16 cellular contexts compared by ENCODE assay signal in genomic region chr11:67281552-67282150, GRCh38. TPM values are rescaled to one million over a fixed set of nuclear protein-coding genes. Genes with fewer than 3 reads are reported as not detected.
DNase-seq lines count a peak whose midpoint lies in the region; ATAC-seq and TF ChIP-seq lines count a peak whose summit lies in the region.
"Had no signal": no experiment of that assay in that cellular context is flagged by ENCODE, and none has a peak within 500 bp of the region (broad histone marks: within the 10 kb centered on the region; RNA-seq: fewer than 3 reads in every experiment).

No MANE protein-coding gene starts in this region.

- DNase-seq in activated CD4-positive, alpha-beta T cell treated with anti-CD3 and anti-CD28 coated beads for 36 hours: peak; percentile 4
- no peak for DNase-seq in activated CD4-positive, alpha-beta T cell treated with anti-CD3 and anti-CD28 coated beads for 48 hours
- peak; percentile 35 for DNase-seq in CD14-positive monocyte (ENCODE audit: low spot score)
- no peak for DNase-seq in activated CD8-positive, alpha-beta T cell treated with anti-CD3 and anti-CD28 coated beads, Interleukin-2, amount 10 ng/mL, durations not matched to agents 7 days and 5 days
- DNase-seq in neuronal stem cell (ENCODE audit: low spot score): no peak
- no peak for DNase-seq in HPDE6-E6E7 (ENCODE audit: extremely low spot score)
- DNase-seq in brain microvascular endothelial cell: no peak
- DNase-seq in hypothalamus (lab: John Stamatoyannopoulos, UW): no peak
- DNase-seq: activated CD4-positive, alpha-beta T cell treated with anti-CD3 and anti-CD28 coated beads, Interleukin-2, amount 50 U/mL, for 48 hours; effector CD8-positive, alpha-beta T cell; NCI-H446 treated with DMSO at 0.1 percent for 48 hours had no signal

- H2BK120ac ChIP-seq in neuronal stem cell (ENCODE audit: low read depth, low read length): no peak overlapping the region

- H2BK5ac ChIP-seq in neuronal stem cell (ENCODE audit: low read length): no peak overlapping the region

- H3K4me2 ChIP-seq in neuronal stem cell (ENCODE audit: insufficient read depth, low read length, poor library complexity, severe bottlenecking): no peak overlapping the region

- H3K36me3 Mint-ChIP-seq in activated CD4-positive, alpha-beta T cell treated with anti-CD3 and anti-CD28 coated beads for 36 hours (ENCODE audit: low read depth): peaks cover 53% of the 10 kb centered on the region
- peaks cover 67 to 91% of the 10 kb centered on the region in 2 donors for H3K36me3 Mint-ChIP-seq in CD14-positive monocyte
- H3K36me3 Mint-ChIP-seq in activated CD8-positive, alpha-beta T cell treated with anti-CD3 and anti-CD28 coated beads, Interleukin-2, amount 10 ng/mL, durations not matched to agents 7 days and 5 days (ENCODE audit: low read depth): peaks cover 88% of the 10 kb centered on the region

- no peak overlapping the region for H3K14ac ChIP-seq in neuronal stem cell (ENCODE audit: low read length)

- H3K27ac ChIP-seq in neuronal stem cell (replicated peaks; ENCODE audit: low read length) (no peak overlapping the region), brain microvascular endothelial cell (no peak overlapping the region)
- H3K27ac ChIP-seq: 22Rv1, C4-2B had no signal

- H3K4me3 Mint-ChIP-seq in activated CD4-positive, alpha-beta T cell treated with anti-CD3 and anti-CD28 coated beads for 36 hours: no peak overlapping the region
- H3K4me3 Mint-ChIP-seq in CD14-positive monocyte: peak overlapping the region in 1 of 2 donors; percentile 50
- no peak overlapping the region for H3K4me3 Mint-ChIP-seq in activated CD8-positive, alpha-beta T cell treated with anti-CD3 and anti-CD28 coated beads, Interleukin-2, amount 10 ng/mL, durations not matched to agents 7 days and 5 days

- no peaks in the 10 kb centered on the region for H3K9me3 Mint-ChIP-seq in activated CD4-positive, alpha-beta T cell treated with anti-CD3 and anti-CD28 coated beads for 36 hours (ENCODE audit: low read depth)
- H3K9me3 Mint-ChIP-seq in CD14-positive monocyte: peaks cover 0 to 2% (median under 1%) of the 10 kb centered on the region in 7 donors
- no peaks in the 10 kb centered on the region for H3K9me3 Mint-ChIP-seq in activated CD8-positive, alpha-beta T cell treated with anti-CD3 and anti-CD28 coated beads, Interleukin-2, amount 10 ng/mL, durations not matched to agents 7 days and 5 days (ENCODE audit: insufficient read depth)

- H3K4me3 ChIP-seq in neuronal stem cell (ENCODE audit: low read length in 2 of 2) (no peak overlapping the region), brain microvascular endothelial cell (ENCODE audit: low read depth, low read length) (no peak overlapping the region)
- H3K4me3 ChIP-seq: breast epithelium, thoracic aorta had no signal

- CTCF ChIA-PET in activated CD4-positive, alpha-beta T cell treated with anti-CD3 and anti-CD28 coated beads for 36 hours (lab: Charles Lee): interaction anchor here (0.6 kb wide), 1 partner anchor 10 kb away, joined by 3 read pairs; no protein-coding TSS in a partner anchor
- CTCF ChIA-PET in activated CD8-positive, alpha-beta T cell treated with anti-CD3 and anti-CD28 coated beads, Interleukin-2, amount 10 ng/mL, durations not matched to agents 7 days and 5 days (lab: Charles Lee): no interaction called here

- H2AK5ac ChIP-seq in neuronal stem cell (ENCODE audit: low read depth, low read length): no peak overlapping the region

- peaks cover 57 to 81% of the 10 kb centered on the region in 2 donors for H3K36me3 ChIP-seq in neuronal stem cell (replicated peaks in 1 of 2; ENCODE audit: control insufficient read depth in 2 of 2, insufficient read depth in 2 of 2, low read length in 2 of 2)
- H3K36me3 ChIP-seq in brain microvascular endothelial cell (replicated peaks): peaks cover 67% of the 10 kb centered on the region

- H3K79me1 ChIP-seq in neuronal stem cell (ENCODE audit: low read depth, low read length): peaks cover 14% of the 10 kb centered on the region

- no peaks in the 10 kb centered on the region for H3K9me3 ChIP-seq in neuronal stem cell (replicated peaks in 1 of 2; ENCODE audit: control insufficient read depth in 2 of 2, insufficient read depth in 1 of 2, low read depth in 1 of 2, low read length in 2 of 2)
- H3K9me3 ChIP-seq: breast epithelium, thoracic aorta had no signal

- WGBS in neuronal stem cell (ENCODE audit: extremely low coverage in 2 of 2, insufficient read length in 2 of 2, insufficient replicate concordance in 1 of 2), 2 donors: no CpG with 5 or more reads among the region's 27 CpGs

- no peak for ATAC-seq in activated CD4-positive, alpha-beta T cell treated with anti-CD3 and anti-CD28 coated beads for 36 hours
- ATAC-seq in activated CD8-positive, alpha-beta T cell treated with anti-CD3 and anti-CD28 coated beads, Interleukin-2, amount 10 ng/mL, durations not matched to agents 7 days and 5 days: no peak
- ATAC-seq: left lobe of liver had no signal

- in situ Hi-C loops in brain microvascular endothelial cell (cut with HindIII; ENCODE audit: low pct_ligation_motif_present, low sequenced_read_pairs): no loop called here

- H2BK15ac ChIP-seq in neuronal stem cell (ENCODE audit: low read length): no peak overlapping the region

- peaks cover 42% of the 10 kb centered on the region for H3K4me1 Mint-ChIP-seq in activated CD4-positive, alpha-beta T cell treated with anti-CD3 and anti-CD28 coated beads for 36 hours
- H3K4me1 Mint-ChIP-seq in CD14-positive monocyte: peaks cover 93% of the 10 kb centered on the region
- H3K4me1 Mint-ChIP-seq in activated CD8-positive, alpha-beta T cell treated with anti-CD3 and anti-CD28 coated beads, Interleukin-2, amount 10 ng/mL, durations not matched to agents 7 days and 5 days (ENCODE audit: low read depth): peaks cover 74% of the 10 kb centered on the region

- H3K27me3 Mint-ChIP-seq in activated CD4-positive, alpha-beta T cell treated with anti-CD3 and anti-CD28 coated beads for 36 hours: no peaks in the 10 kb centered on the region
- H3K27me3 Mint-ChIP-seq in CD14-positive monocyte (ENCODE audit: low read depth in 3 of 3): peaks cover 0 to 5% (median 4%) of the 10 kb centered on the region in 3 donors
- no peaks in the 10 kb centered on the region for H3K27me3 Mint-ChIP-seq in activated CD8-positive, alpha-beta T cell treated with anti-CD3 and anti-CD28 coated beads, Interleukin-2, amount 10 ng/mL, durations not matched to agents 7 days and 5 days (ENCODE audit: low read depth)

- H3K27ac Mint-ChIP-seq in activated CD4-positive, alpha-beta T cell treated with anti-CD3 and anti-CD28 coated beads for 36 hours: no peak overlapping the region
- H3K27ac Mint-ChIP-seq in CD14-positive monocyte: peak overlapping the region; percentile 87 to 95 (median 93)
- peak overlapping the region; percentile 39 for H3K27ac Mint-ChIP-seq in activated CD8-positive, alpha-beta T cell treated with anti-CD3 and anti-CD28 coated beads, Interleukin-2, amount 10 ng/mL, durations not matched to agents 7 days and 5 days

- peaks cover 4 to 10% of the 10 kb centered on the region in 2 donors for H3K4me1 ChIP-seq in neuronal stem cell (ENCODE audit: control insufficient read depth in 2 of 2, insufficient read depth in 1 of 2, low read depth in 1 of 2, low read length in 2 of 2)

- intact Hi-C loops in activated CD4-positive, alpha-beta T cell treated with anti-CD3 and anti-CD28 coated beads for 36 hours (cut with DNase I, micrococcal nuclease): no loop called here
- intact Hi-C loops in CD14-positive monocyte (cut with micrococcal nuclease): no loop called here

- no peak overlapping the region for H3K4ac ChIP-seq in neuronal stem cell (ENCODE audit: low read length)

- peak overlapping the region; percentile 55 for H3K23ac ChIP-seq in neuronal stem cell (ENCODE audit: low read depth, low read length, poor library complexity)

- TF ChIP-seq CTCF in CD14-positive monocyte (IDR thresholded peaks at IDR 0.05) (no peak), brain microvascular endothelial cell (IDR thresholded peaks at IDR 0.05; ENCODE audit: low read depth, low read length, missing control alignments) (no peak)

- H4K8ac ChIP-seq in neuronal stem cell (ENCODE audit: low read depth, low read length): no peak overlapping the region

- POLR2A ChIA-PET in activated CD4-positive, alpha-beta T cell treated with anti-CD3 and anti-CD28 coated beads for 36 hours (lab: Charles Lee): no interaction called here
- POLR2A ChIA-PET in activated CD8-positive, alpha-beta T cell treated with anti-CD3 and anti-CD28 coated beads, Interleukin-2, amount 10 ng/mL, durations not matched to agents 7 days and 5 days (lab: Charles Lee): no interaction called here

- no peak overlapping the region for H3K18ac ChIP-seq in neuronal stem cell (ENCODE audit: low read length)

- peak overlapping the region; percentile 30 for H3K9ac ChIP-seq in neuronal stem cell (ENCODE audit: low read depth, low read length, poor library complexity)

- no peak overlapping the region for H4K91ac ChIP-seq in neuronal stem cell (ENCODE audit: low read depth, low read length, poor library complexity)

- no peaks in the 10 kb centered on the region for H3K27me3 ChIP-seq in neuronal stem cell (ENCODE audit: control insufficient read depth in 3 of 3, insufficient read depth in 3 of 3, low read depth in 1 of 3, low read length in 3 of 3)
- H3K27me3 ChIP-seq in brain microvascular endothelial cell (replicated peaks): no peaks in the 10 kb centered on the region
- H3K27me3 ChIP-seq: breast epithelium had no signal

- H2AFZ ChIP-seq in neuronal stem cell (ENCODE audit: low read length): no peak overlapping the region

- H2BK12ac ChIP-seq in neuronal stem cell (ENCODE audit: low read length): no peak overlapping the region

RNA-seq across cellular contexts. Expression of gene ANKRD13D, which starts 7.5 kb away (rescaled TPM):
- 10 to 100 TPM; 44.9 to 69.5 TPM for total RNA-seq in activated CD4-positive, alpha-beta T cell treated with anti-CD3 and anti-CD28 coated beads for 36 hours
- 10 to 100 TPM in 1 of 2 donors, 1 to 10 TPM in 1; 9.1 to 10.3 TPM for polyA plus RNA-seq in CD14-positive monocyte
- 100 to 1,000 TPM; 179 to 189 TPM for total RNA-seq in activated CD8-positive, alpha-beta T cell treated with anti-CD3 and anti-CD28 coated beads, Interleukin-2, amount 10 ng/mL, durations not matched to agents 7 days and 5 days
- 23.9 TPM for polyA plus RNA-seq in neuronal stem cell (2013, experiment 1 of 2)
- polyA plus RNA-seq in neuronal stem cell (2013, experiment 2 of 2): 22.5 TPM

RNA-seq across cellular contexts. Expression of gene GRK2, which starts 15.4 kb away (rescaled TPM):
- 100 to 1,000 TPM; 202 to 241 TPM for total RNA-seq in activated CD4-positive, alpha-beta T cell treated with anti-CD3 and anti-CD28 coated beads for 36 hours
- polyA plus RNA-seq in CD14-positive monocyte: 10 to 100 TPM; 34.9 to 43.0 TPM
- 100 to 1,000 TPM; 338 to 348 TPM for total RNA-seq in activated CD8-positive, alpha-beta T cell treated with anti-CD3 and anti-CD28 coated beads, Interleukin-2, amount 10 ng/mL, durations not matched to agents 7 days and 5 days
- polyA plus RNA-seq in neuronal stem cell (2013, experiment 1 of 2): 33.4 TPM
- 33.1 TPM for polyA plus RNA-seq in neuronal stem cell (2013, experiment 2 of 2)

RNA-seq across cellular contexts. Expression of gene SSH3, which starts 21.7 kb away (rescaled TPM):
- total RNA-seq in activated CD4-positive, alpha-beta T cell treated with anti-CD3 and anti-CD28 coated beads for 36 hours: 10 to 100 TPM in 1 of 2 experiments, 1 to 10 TPM in 1; 6.0 to 11.1 TPM
- 1 to 10 TPM; 3.6 to 5.8 TPM for polyA plus RNA-seq in CD14-positive monocyte
- 10 to 100 TPM; 12.0 to 13.0 TPM for total RNA-seq in activated CD8-positive, alpha-beta T cell treated with anti-CD3 and anti-CD28 coated beads, Interleukin-2, amount 10 ng/mL, durations not matched to agents 7 days and 5 days
- 28.5 TPM for polyA plus RNA-seq in neuronal stem cell (2013, experiment 1 of 2)
- polyA plus RNA-seq in neuronal stem cell (2013, experiment 2 of 2): 34.0 TPM

Comparison
In these comparisons a context has a peak if more than half of its experiments do, and no peak if none do; other contexts are left out.
1. DNase-seq: peak in activated CD4-positive, alpha-beta T cell treated with anti-CD3 and anti-CD28 coated beads for 36 hours (single experiment) and CD14-positive monocyte (single experiment); none in activated CD4-positive, alpha-beta T cell treated with anti-CD3 and anti-CD28 coated beads for 48 hours (single experiment), activated CD8-positive, alpha-beta T cell treated with anti-CD3 and anti-CD28 coated beads, Interleukin-2, amount 10 ng/mL, durations not matched to agents 7 days and 5 days (single experiment), neuronal stem cell (single experiment), HPDE6-E6E7 (single experiment), brain microvascular endothelial cell (single experiment) and hypothalamus (0 of 51).